ENCODE assay signal across 18 cellular contexts in the genomic region with DNA sequence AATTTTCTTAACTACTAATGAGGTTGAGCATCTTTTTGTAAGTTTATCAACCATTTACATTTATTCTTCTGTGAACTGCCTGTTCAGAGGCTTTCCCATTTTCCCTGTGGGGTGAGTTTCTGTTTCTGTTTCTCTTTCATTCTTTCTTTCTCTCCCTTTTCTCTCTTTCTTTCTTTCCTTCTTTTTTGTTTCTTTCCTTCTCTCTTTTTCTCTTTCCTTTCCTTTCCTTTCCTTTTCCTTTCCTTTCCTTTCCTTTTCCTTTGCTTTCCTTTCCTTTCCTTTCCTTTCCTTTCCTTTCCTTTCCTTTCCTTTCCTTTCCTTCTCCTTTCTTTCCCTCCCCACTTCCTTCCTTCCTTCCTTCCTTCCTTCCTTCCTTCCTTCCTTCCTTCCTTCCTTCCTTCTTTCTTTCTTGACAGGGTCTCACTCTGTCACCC. TPM values are rescaled to one million over a fixed set of nuclear protein-coding genes. Genes with fewer than 3 reads are reported as not detected.
DNase-seq lines count a peak whose midpoint lies in the region; ATAC-seq and TF ChIP-seq lines count a peak whose summit lies in the region.
"Had no signal": no experiment of that assay in that cellular context is flagged by ENCODE, and none has a peak within 500 bp of the region (broad histone marks: within the 10 kb centered on the region; RNA-seq: fewer than 3 reads in every experiment).

No MANE protein-coding gene starts in this region.

- peaks cover 17% of the 10 kb centered on the region for H3K36me3 Mint-ChIP-seq in stimulated activated naive CD8-positive, alpha-beta T cell treated with anti-CD3 and anti-CD28 coated beads, Interleukin-15, Interleukin-2, amounts not matched to agents 100 ng/mL and 50 ng/mL, for 24 hours (ENCODE audit: low read depth)
- no peaks in the 10 kb centered on the region for H3K36me3 Mint-ChIP-seq in activated T-helper 17 cell treated with anti-CD3 and anti-CD28 coated beads, Interleukin-2, amount 50 U/mL, for 72 hours (ENCODE audit: low read depth)
- peaks cover 14% of the 10 kb centered on the region for H3K36me3 Mint-ChIP-seq in memory B cell

- H3K27me3 Mint-ChIP-seq in stimulated activated naive CD8-positive, alpha-beta T cell treated with anti-CD3 and anti-CD28 coated beads, Interleukin-15, Interleukin-2, amounts not matched to agents 100 ng/mL and 50 ng/mL, for 24 hours, result no peaks in the 10 kb centered on the region
- no peaks in the 10 kb centered on the region for H3K27me3 Mint-ChIP-seq in activated T-helper 17 cell treated with anti-CD3 and anti-CD28 coated beads, Interleukin-2, amount 50 U/mL, for 72 hours
- H3K27me3 Mint-ChIP-seq in memory B cell, result no peaks in the 10 kb centered on the region

- peak overlapping the region; percentile 67 to 91 for H3K27ac ChIP-seq in tibial artery
- peak overlapping the region in 1 of 4 donors; percentile 95 for H3K27ac ChIP-seq in esophagus muscularis mucosa (replicated peaks in 1 of 4)
- H3K27ac ChIP-seq: HL-60, SJSA1 had no signal

- peaks cover 0 to 70% (median 37%) of the 10 kb centered on the region in 4 donors for H3K4me1 ChIP-seq in tibial artery
- H3K4me1 ChIP-seq in esophagus muscularis mucosa, result peaks cover 7 to 49% (median 36%) of the 10 kb centered on the region in 4 donors

- H3K9me3 Mint-ChIP-seq in stimulated activated naive CD8-positive, alpha-beta T cell treated with anti-CD3 and anti-CD28 coated beads, Interleukin-15, Interleukin-2, amounts not matched to agents 100 ng/mL and 50 ng/mL, for 24 hours, result no peaks in the 10 kb centered on the region
- no peaks in the 10 kb centered on the region for H3K9me3 Mint-ChIP-seq in activated T-helper 17 cell treated with anti-CD3 and anti-CD28 coated beads, Interleukin-2, amount 50 U/mL, for 72 hours
- peaks cover 4% of the 10 kb centered on the region for H3K9me3 Mint-ChIP-seq in memory B cell

- H3K4me3 ChIP-seq in tibial artery, result no peak overlapping the region
- H3K4me3 ChIP-seq in esophagus muscularis mucosa, result no peak overlapping the region
- H3K4me3 ChIP-seq: SJSA1 had no signal

- intact Hi-C loops in tibial artery (cut with DNase I; ENCODE audit: low total_unique reads), result no loop called here
- intact Hi-C loops in esophagus muscularis mucosa (cut with DNase I), result no loop called here

- TF ChIP-seq CTCF in tibial artery (IDR thresholded peaks at IDR 0.05), result no peak
- TF ChIP-seq CTCF in esophagus muscularis mucosa (IDR thresholded peaks at IDR 0.05), result no peak

- H3K9me3 ChIP-seq in tibial artery, result no peaks in the 10 kb centered on the region
- no peaks in the 10 kb centered on the region for H3K9me3 ChIP-seq in esophagus muscularis mucosa
- H3K9me3 ChIP-seq: SJSA1 had no signal

- no peak for ATAC-seq in stimulated activated naive CD8-positive, alpha-beta T cell treated with anti-CD3 and anti-CD28 coated beads, Interleukin-15, Interleukin-2, amounts not matched to agents 100 U/mL and 50 U/mL, for 24 hours
- ATAC-seq in activated T-helper 17 cell treated with anti-CD3 and anti-CD28 coated beads, Interleukin-2, amount 50 U/mL, for 72 hours (replicated peaks), result no peak
- ATAC-seq in memory B cell (ENCODE audit: low read depth), result no peak
- ATAC-seq: PC-3 had no signal

- peaks cover 31% of the 10 kb centered on the region for H3K4me1 Mint-ChIP-seq in stimulated activated naive CD8-positive, alpha-beta T cell treated with anti-CD3 and anti-CD28 coated beads, Interleukin-15, Interleukin-2, amounts not matched to agents 100 ng/mL and 50 ng/mL, for 24 hours (ENCODE audit: low read depth)
- peaks cover 8% of the 10 kb centered on the region for H3K4me1 Mint-ChIP-seq in activated T-helper 17 cell treated with anti-CD3 and anti-CD28 coated beads, Interleukin-2, amount 50 U/mL, for 72 hours
- H3K4me1 Mint-ChIP-seq in memory B cell, result peaks cover 21% of the 10 kb centered on the region

- H3K36me3 ChIP-seq in tibial artery (no peaks in the 10 kb centered on the region), esophagus muscularis mucosa (no peaks in the 10 kb centered on the region)
- H3K36me3 ChIP-seq: SJSA1 had no signal

- DNase-seq in stimulated activated naive CD8-positive, alpha-beta T cell treated with anti-CD3 and anti-CD28 coated beads, Interleukin-15, Interleukin-2, amounts not matched to agents 100 U/mL and 50 U/mL, for 24 hours, result no peak
- DNase-seq in memory B cell (ENCODE audit: low spot score in 2 of 2) (no peak), tibial artery (no peak), GOT3 (lab: John Stamatoyannopoulos, UW) (no peak), esophagus muscularis mucosa (ENCODE audit: extremely low spot score) (no peak)
- no peak for DNase-seq in activated effector memory CD4-positive, alpha-beta T cell treated with Interleukin-2 at 50 U/mL for 16 hours
- DNase-seq: DMS 273 treated with DMSO at 0.1 percent for 48 hours, GDM1, H7, NCI-H1417, NCI-H187 treated with DMSO at 0.1 percent for 48 hours, NCI-H526 treated with DMSO at 0.1 percent for 48 hours, PC-3 had no signal

- H3K4me3 Mint-ChIP-seq in stimulated activated naive CD8-positive, alpha-beta T cell treated with anti-CD3 and anti-CD28 coated beads, Interleukin-15, Interleukin-2, amounts not matched to agents 100 ng/mL and 50 ng/mL, for 24 hours, result no peak overlapping the region
- H3K4me3 Mint-ChIP-seq in activated T-helper 17 cell treated with anti-CD3 and anti-CD28 coated beads, Interleukin-2, amount 50 U/mL, for 72 hours, result peak overlapping the region; percentile 53
- no peak overlapping the region for H3K4me3 Mint-ChIP-seq in memory B cell
- H3K4me3 Mint-ChIP-seq: CD14-positive monocyte had no signal

- no peak for TF ChIP-seq EP300 in esophagus muscularis mucosa (IDR thresholded peaks at IDR 0.05)

- H3K27me3 ChIP-seq in tibial artery (no peaks in the 10 kb centered on the region), esophagus muscularis mucosa (no peaks in the 10 kb centered on the region)
- H3K27me3 ChIP-seq: SJSA1 had no signal

- no peak for TF ChIP-seq POLR2A in esophagus muscularis mucosa (IDR thresholded peaks at IDR 0.05; ENCODE audit: low read depth)

- H3K27ac Mint-ChIP-seq in stimulated activated naive CD8-positive, alpha-beta T cell treated with anti-CD3 and anti-CD28 coated beads, Interleukin-15, Interleukin-2, amounts not matched to agents 100 ng/mL and 50 ng/mL, for 24 hours, result peak overlapping the region; percentile 84
- peak overlapping the region; percentile 83 for H3K27ac Mint-ChIP-seq in activated T-helper 17 cell treated with anti-CD3 and anti-CD28 coated beads, Interleukin-2, amount 50 U/mL, for 72 hours
- peak overlapping the region; percentile 67 for H3K27ac Mint-ChIP-seq in memory B cell

RNA-seq across cellular contexts. Expression of gene ZBED5, which starts 8.0 kb away (rescaled TPM):
- 10 to 100 TPM; 28.8 to 33.0 TPM for total RNA-seq in activated T-helper 17 cell treated with anti-CD3 and anti-CD28 coated beads, Interleukin-2, amount 50 U/mL, for 72 hours
- 10 to 100 TPM; 27.3 to 36.5 (median 28.3) TPM for total RNA-seq in esophagus muscularis mucosa

RNA-seq across cellular contexts. Expression of gene EIF4G2, which starts 57.1 kb away (rescaled TPM):
- 1,000 to 10,000 TPM in 1 of 2 donors, 100 to 1,000 TPM in 1; 622 to 1,188 TPM for total RNA-seq in activated T-helper 17 cell treated with anti-CD3 and anti-CD28 coated beads, Interleukin-2, amount 50 U/mL, for 72 hours
- total RNA-seq in esophagus muscularis mucosa, result 100 to 1,000 TPM; 508 to 734 (median 592) TPM
